ENCODE assay signal across 8 cellular contexts in the genomic region with DNA sequence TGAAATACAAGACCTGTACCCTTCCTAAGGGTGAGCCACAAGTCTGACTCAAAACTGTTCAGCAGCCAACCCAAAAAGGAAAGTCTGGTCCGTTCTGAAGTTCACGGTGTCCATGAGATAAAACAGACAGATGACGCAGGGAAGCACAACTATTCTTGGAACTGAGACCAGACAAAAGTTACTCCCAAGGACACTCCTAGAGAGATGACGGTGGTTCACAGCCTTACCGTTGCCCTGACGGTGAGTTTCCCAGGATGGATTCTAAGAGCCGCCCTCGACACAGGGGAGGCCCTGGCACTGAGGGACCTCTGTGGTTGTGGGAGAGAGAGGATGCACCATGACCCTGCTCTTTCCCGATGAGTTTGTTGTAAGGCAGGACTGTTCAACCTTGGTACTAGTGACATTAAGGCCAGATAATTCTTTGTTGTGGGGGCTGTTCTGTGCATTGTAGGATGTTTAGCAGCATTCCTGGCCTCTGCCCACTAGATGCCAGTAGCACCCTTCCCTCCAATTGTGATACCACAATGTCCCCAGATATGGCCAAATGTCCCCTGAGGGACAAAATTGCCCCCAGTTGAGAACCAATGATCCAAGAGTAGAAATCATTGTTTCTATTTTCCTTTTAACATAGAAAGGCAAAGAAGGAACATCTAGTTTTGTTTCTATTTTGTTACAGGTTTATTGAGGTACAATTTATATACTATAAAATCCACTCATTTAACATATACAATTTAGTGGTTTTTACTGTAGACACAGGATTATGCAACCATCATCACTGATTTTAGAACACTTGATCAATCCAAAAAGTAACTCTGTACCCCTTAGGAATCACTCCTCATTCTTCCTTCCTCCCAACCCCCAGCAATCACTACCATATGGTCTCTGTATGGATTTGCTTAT. TPM values are rescaled to one million over a fixed set of nuclear protein-coding genes. Genes with fewer than 3 reads are reported as not detected.
DNase-seq lines count a peak whose midpoint lies in the region; ATAC-seq and TF ChIP-seq lines count a peak whose summit lies in the region.

No MANE protein-coding gene starts in this region.

- no peak overlapping the region for H3K23ac ChIP-seq in H9 (ENCODE audit: insufficient read length, low read depth, low read length)

- no peak overlapping the region for H2BK20ac ChIP-seq in H9 (ENCODE audit: low read depth, low read length, poor library complexity, severe bottlenecking)

- TF ChIP-seq CTCF in H9 (conservative IDR thresholded peaks at IDR 0.05) (peak; percentile 69), WI38 (IDR thresholded peaks at IDR 0.05; ENCODE audit: low read depth, low read length) (peak; percentile 50)

- no peak overlapping the region for H2AK5ac ChIP-seq in H9 (ENCODE audit: insufficient read length, low read length)

- H4K5ac ChIP-seq in H9 (ENCODE audit: insufficient read length, low read depth, low read length), result no peak overlapping the region

- no peak overlapping the region for H3K4ac ChIP-seq in H9 (ENCODE audit: low read depth, low read length)

- no peaks in the 10 kb centered on the region for H3K9me3 Mint-ChIP-seq in H9

- no peak overlapping the region for H2AFZ ChIP-seq in H9 (ENCODE audit: low read length)

- H3K9ac ChIP-seq in H9 (ENCODE audit: extremely low read depth, insufficient read length, low read length), result no peak overlapping the region

- H4K91ac ChIP-seq in H9 (ENCODE audit: insufficient read length, low read depth, low read length), result no peak overlapping the region

- no peak overlapping the region; a peak in 1 of 5 replicates for H3K4me3 Mint-ChIP-seq in H9

- no peaks in the 10 kb centered on the region for H3K4me1 ChIP-seq in H9 (ENCODE audit: insufficient read depth, low read length)

- no peaks in the 10 kb centered on the region for H3K79me2 ChIP-seq in H9 (ENCODE audit: insufficient read depth, low read length)

- DNase-seq in AG20443 (ENCODE audit: low spot score) (peak; percentile 23), H9 (no peak), left lobe of liver (ENCODE audit: low spot score) (no peak), epidermal melanocyte (ENCODE audit: insufficient read length, low spot score) (no peak), DMS153 treated with DMSO at 0.1 percent for 48 hours (lab: John Stamatoyannopoulos, UW; ENCODE audit: unreplicated experiment) (no peak)
- DNase-seq in activated CD4-positive, alpha-beta T cell treated with anti-CD3 and anti-CD28 coated beads for 48 hours, result no peak

- H3T11ph ChIP-seq in H9 (ENCODE audit: low read length), result no peak overlapping the region

- H3K18ac ChIP-seq in H9 (ENCODE audit: insufficient read length, low read depth, low read length), result no peak overlapping the region

- peak; percentile 44 for ATAC-seq in left lobe of liver
- no peak for ATAC-seq in HG03571 (IDR thresholded peaks at IDR 0.05; ENCODE audit: unreplicated experiment)

- no peak overlapping the region for H2BK5ac ChIP-seq in H9 (ENCODE audit: insufficient read length, low read length)

- H4K20me1 ChIP-seq in H9 (ENCODE audit: control insufficient read depth, insufficient read depth, insufficient read length), result no peaks in the 10 kb centered on the region

- no peak overlapping the region for H2BK120ac ChIP-seq in H9 (ENCODE audit: low read depth, low read length, poor library complexity, severe bottlenecking)

- H2BK12ac ChIP-seq in H9 (ENCODE audit: insufficient read length, low read depth, low read length), result no peak overlapping the region

- peaks cover 21% of the 10 kb centered on the region for H3K27me3 Mint-ChIP-seq in H9 (ENCODE audit: low read depth)

- no peak overlapping the region for H3K14ac ChIP-seq in H9 (ENCODE audit: insufficient read depth, low read length)

- no peak overlapping the region for H3K27ac Mint-ChIP-seq in H9

- no peaks in the 10 kb centered on the region for H3K36me3 Mint-ChIP-seq in H9 (ENCODE audit: insufficient read depth in 1 of 3, low read depth in 3 of 3)

- H3K23me2 ChIP-seq in H9 (ENCODE audit: insufficient read length, low read depth, low read length, poor library complexity, severe bottlenecking), result no peaks in the 10 kb centered on the region

- H3K4me2 ChIP-seq in H9 (ENCODE audit: insufficient read depth, insufficient read length, low read length), result no peak overlapping the region

- H3K9me3 ChIP-seq in H9 (ENCODE audit: control insufficient read depth, low read depth, low read length), result no peaks in the 10 kb centered on the region

- H3K27ac ChIP-seq in H9 (ENCODE audit: insufficient read length, low read depth, low read length), result no peak overlapping the region

- no peak overlapping the region for H2BK15ac ChIP-seq in H9 (ENCODE audit: low read depth, low read length)

- no peak overlapping the region for H3K56ac ChIP-seq in H9 (ENCODE audit: insufficient read length, low read depth, low read length)

- WGBS in H9 (ENCODE audit: extremely low coverage, insufficient read length, low lambda C conversion rate), result no CpG with 5 or more reads among the region's 9 CpGs

- no peak overlapping the region for H3K4me3 ChIP-seq in WI38 (ENCODE audit: low read depth, low read length)

- no peaks in the 10 kb centered on the region for H3K79me1 ChIP-seq in H9 (ENCODE audit: insufficient read depth, low read depth, low read length, poor library complexity, severe bottlenecking)

- no peaks in the 10 kb centered on the region for H3K4me1 Mint-ChIP-seq in H9

- no peaks in the 10 kb centered on the region for H3K27me3 ChIP-seq in H9 (ENCODE audit: insufficient read depth, low read length)

- no peak overlapping the region for H4K8ac ChIP-seq in H9 (replicated peaks; ENCODE audit: insufficient read length, low read depth, low read length)

RNA-seq across cellular contexts. Expression of a gene that starts 23.0 kb away (rescaled TPM):
- not detected in 2 replicates for total RNA-seq in H9 (2021)
- not detected for total RNA-seq in left lobe of liver

RNA-seq across cellular contexts. Expression of a gene that starts 48.0 kb away (rescaled TPM):
- total RNA-seq in H9 (2021) (114 and 119 TPM in 2 replicates), left lobe of liver (16.9 TPM)

RNA-seq across cellular contexts. Expression of a gene that starts 56.1 kb away (rescaled TPM):
- 104 and 108 TPM in 2 replicates for total RNA-seq in H9 (2021)
- total RNA-seq in left lobe of liver, result 97.2 TPM
